In the genomic region with DNA sequence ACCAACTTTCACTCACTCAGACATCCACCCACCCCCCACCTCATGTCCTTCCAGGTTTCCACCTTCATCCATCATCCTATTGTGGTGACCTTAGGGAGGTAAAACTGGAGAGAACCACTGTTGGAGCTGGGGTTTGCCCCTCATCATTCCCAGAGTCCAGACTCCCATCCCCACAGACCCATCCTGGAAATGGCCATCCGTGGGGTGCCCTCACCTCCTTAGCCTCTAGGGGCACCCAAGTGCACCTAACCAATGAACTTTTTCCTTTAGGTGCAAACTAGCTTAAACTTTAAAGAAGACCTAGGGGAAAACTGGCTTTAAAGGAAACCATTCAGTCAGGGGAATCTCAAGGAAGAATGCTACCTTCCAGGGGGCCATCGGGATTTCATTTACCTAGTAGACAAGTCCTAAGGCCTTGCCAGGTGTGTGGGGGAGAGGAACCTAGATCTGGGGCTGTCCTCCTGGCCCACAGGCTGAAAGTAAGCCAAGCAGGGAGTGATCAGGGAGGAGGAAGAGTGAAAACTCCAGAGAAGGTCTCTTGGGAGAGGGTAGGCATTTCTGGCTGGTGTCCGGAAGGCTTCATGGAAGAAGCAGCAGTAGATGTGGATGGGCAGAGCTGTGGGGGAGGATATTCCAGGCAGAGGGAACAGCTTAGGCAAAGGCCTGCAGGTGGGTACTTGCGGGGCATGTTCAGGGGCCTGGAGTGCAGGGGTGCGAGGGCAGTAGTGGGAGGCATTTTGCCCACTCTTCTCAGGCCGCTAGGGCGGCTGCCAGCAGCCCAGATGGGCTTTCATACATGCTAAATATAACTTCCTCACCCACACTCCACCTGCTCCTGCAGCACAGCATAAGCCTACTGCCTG, we compare ENCODE assay signal across 8 cellular contexts. TPM values are rescaled to one million over a fixed set of nuclear protein-coding genes. Genes with fewer than 3 reads are reported as not detected.
DNase-seq lines count a peak whose midpoint lies in the region; ATAC-seq, FAIRE-seq and TF ChIP-seq lines count a peak whose summit lies in the region.

No MANE protein-coding gene starts in this region.

- peak; percentile 70 for FAIRE-seq in G401.6 (lab: Jason Lieb, UNC)

- intact Hi-C loops in Panc1 (cut with micrococcal nuclease; ENCODE audit: unreplicated experiment), result no loop called here
- intact Hi-C loops in colonic mucosa (cut with DNase I), result no loop called here

- CTCF ChIA-PET in Panc1 (lab: Charles Lee), result interaction anchor here (1.2 to 1.8 kb wide), 3 partner anchors 60 to 86 kb away, joined by 3 to 5 read pairs (median 4); no protein-coding TSS in a partner anchor

- DNase-seq in Panc1 (ENCODE audit: low read depth, low spot score) (no peak), colonic mucosa (no peak), nucleus accumbens (lab: John Stamatoyannopoulos, UW) (no peak), NCI-H2081 treated with DMSO at 0.1 percent for 48 hours (lab: John Stamatoyannopoulos, UW) (no peak)

- H3K4me3 ChIP-seq in Panc1 (ENCODE audit: low read depth in 2 of 2, low read length in 2 of 2), result no peak overlapping the region
- no peak overlapping the region for H3K4me3 ChIP-seq in colonic mucosa
- H3K4me3 ChIP-seq in neutrophil (ENCODE audit: low read depth in 1 of 2, low read length in 1 of 2), result no peak overlapping the region

- ATAC-seq in Panc1, result no peak
- ATAC-seq in GM18870 (IDR thresholded peaks at IDR 0.05; ENCODE audit: unreplicated experiment), result no peak

- BruUV-seq in Panc1 (replicated peaks; lab: Mats Ljungman, UMichigan), result no TSS peak

- H3K36me3 ChIP-seq in Panc1 (ENCODE audit: control insufficient read depth, insufficient read depth, low read length) (no peaks in the 10 kb centered on the region; the same call in 1 of the 2 replicates), colonic mucosa (no peaks in the 10 kb centered on the region), neutrophil (peaks cover 93% of the 10 kb centered on the region)

- peak; percentile 65 for TF ChIP-seq CTCF in 22Rv1 (IDR thresholded peaks at IDR 0.05)
- peak; percentile 91 for TF ChIP-seq CTCF in Panc1 (IDR thresholded peaks at IDR 0.05)
- peak; percentile 52 for TF ChIP-seq CTCF in colonic mucosa (IDR thresholded peaks at IDR 0.05)
- peak; percentile 78 for TF ChIP-seq CTCF in neutrophil (IDR thresholded peaks at IDR 0.05)

- H3K27me3 ChIP-seq in Panc1 (ENCODE audit: control insufficient read depth, insufficient read depth, low read length), result no peaks in the 10 kb centered on the region
- no peaks in the 10 kb centered on the region for H3K27me3 ChIP-seq in colonic mucosa
- H3K27me3 ChIP-seq in neutrophil, result no peaks in the 10 kb centered on the region

- no peak overlapping the region for H3K9ac ChIP-seq in colonic mucosa (ENCODE audit: low read depth in 2 of 2, low read length in 2 of 2)

- no peak overlapping the region for H3K27ac ChIP-seq in 22Rv1
- no peak overlapping the region for H3K27ac ChIP-seq in Panc1 (ENCODE audit: low read length)
- H3K27ac ChIP-seq in colonic mucosa, result no peak overlapping the region
- peak overlapping the region; percentile 81 for H3K27ac ChIP-seq in neutrophil

- POLR2A ChIA-PET in Panc1 (lab: Charles Lee), result interaction anchor here (0.6 kb wide), 2 partner anchors 86 to 239 kb away, joined by 5 to 13 read pairs; no protein-coding TSS in a partner anchor

- in situ Hi-C loops in Panc1 (cut with HindIII; ENCODE audit: low pct_unique_long_range_greater_than_20kb, low sequenced_read_pairs), result no loop called here

- H3K4me1 ChIP-seq in Panc1 (ENCODE audit: control insufficient read depth, insufficient read depth, low read length), result peaks cover 12% of the 10 kb centered on the region
- H3K4me1 ChIP-seq in colonic mucosa, result peaks cover 10% of the 10 kb centered on the region
- H3K4me1 ChIP-seq in neutrophil (ENCODE audit: control insufficient read depth in 1 of 2, insufficient read depth in 1 of 2, low read depth in 1 of 2, low read length in 1 of 2), result peaks cover 33 to 61% of the 10 kb centered on the region in 2 experiments

- H3K9me3 ChIP-seq in Panc1 (ENCODE audit: control insufficient read depth, insufficient read depth, low read depth, low read length) (no peaks in the 10 kb centered on the region), colonic mucosa (no peaks in the 10 kb centered on the region), neutrophil (no peaks in the 10 kb centered on the region)

RNA-seq across cellular contexts. Expression of gene RGS14, which starts 11.6 kb away (rescaled TPM):
- total RNA-seq in Panc1 (2021; ENCODE audit: unreplicated experiment) (13.5 TPM), colonic mucosa (10 to 100 TPM in 1 of 2 donors, 1 to 10 TPM in 1; 9.1 to 10.1 TPM)
- polyA plus RNA-seq in Panc1 (2012; ENCODE audit: insufficient read length), result 19.1 TPM

RNA-seq across cellular contexts. Expression of gene SLC34A1, which starts 15.0 kb away (rescaled TPM):
- total RNA-seq in Panc1 (2021; ENCODE audit: unreplicated experiment), result not detected
- polyA plus RNA-seq in Panc1 (2012; ENCODE audit: insufficient read length), result not detected
- not detected for total RNA-seq in colonic mucosa

RNA-seq across cellular contexts. Expression of gene LMAN2, which starts 17.8 kb away (rescaled TPM):
- total RNA-seq in Panc1 (2021; ENCODE audit: unreplicated experiment) (140 TPM), colonic mucosa (100 to 1,000 TPM; 137 to 185 TPM)
- 275 TPM for polyA plus RNA-seq in Panc1 (2012; ENCODE audit: insufficient read length)

RNA-seq across cellular contexts. Expression of gene PFN3, which starts 31.2 kb away (rescaled TPM):
- total RNA-seq in Panc1 (2021; ENCODE audit: unreplicated experiment), result not detected
- not detected for polyA plus RNA-seq in Panc1 (2012; ENCODE audit: insufficient read length)
- total RNA-seq in colonic mucosa, result not detected

RNA-seq across cellular contexts. Expression of gene F12, which starts 40.1 kb away (rescaled TPM):
- total RNA-seq in Panc1 (2021; ENCODE audit: unreplicated experiment), result 13.4 TPM
- polyA plus RNA-seq in Panc1 (2012; ENCODE audit: insufficient read length), result 51.9 TPM
- total RNA-seq in colonic mucosa, result 10 to 100 TPM; 14.7 to 34.0 TPM
